ENCODE assay signal across 24 cellular contexts in the genomic region with DNA sequence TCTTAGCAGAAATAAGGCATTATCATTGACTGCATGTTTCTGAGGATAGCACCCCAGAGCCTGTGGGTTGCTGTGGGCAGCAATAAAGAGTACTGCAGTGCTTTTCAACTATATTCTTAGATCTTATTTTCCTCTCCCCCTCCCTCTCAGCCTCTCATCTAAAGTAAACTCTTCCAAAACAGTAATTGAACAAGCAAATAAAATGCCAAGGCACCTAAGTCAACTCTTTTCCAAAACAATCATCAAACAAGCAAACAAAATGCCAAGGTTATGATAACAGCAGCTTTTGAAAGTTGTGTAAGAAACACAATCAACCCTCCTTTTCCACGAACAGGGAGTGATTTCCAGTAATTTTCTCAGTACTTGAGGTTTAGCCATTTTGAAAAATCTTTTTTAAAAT.
"Had no signal": no experiment of that assay in that cellular context is flagged by ENCODE, and none has a peak within 500 bp of the region (broad histone marks: within the 10 kb centered on the region; RNA-seq: fewer than 3 reads in every experiment).

No MANE protein-coding gene starts in this region.

- H3K9ac ChIP-seq: KMS-11 had no signal

- H3K4me3 Mint-ChIP-seq: activated CD4-positive, alpha-beta memory T cell treated with anti-CD3 and anti-CD28 coated beads, Interleukin-2, amount 10 ng/mL, durations not matched to agents 7 days and 5 days; activated naive CD4-positive, alpha-beta T cell treated with anti-CD3 and anti-CD28 coated beads for 36 hours; activated naive CD8-positive, alpha-beta T cell; activated T-helper 17 cell treated with anti-CD3 and anti-CD28 coated beads, Interleukin-2, amount 50 U/mL, for 72 hours; T-cell had no signal

- H3K4me3 ChIP-seq: SK-N-MC had no signal

- H3K27ac Mint-ChIP-seq: activated CD4-positive, alpha-beta memory T cell treated with anti-CD3 and anti-CD28 coated beads, Interleukin-2, amount 10 ng/mL, durations not matched to agents 7 days and 5 days; activated naive CD4-positive, alpha-beta T cell treated with anti-CD3 and anti-CD28 coated beads for 36 hours; activated naive CD8-positive, alpha-beta T cell; activated T-helper 17 cell treated with anti-CD3 and anti-CD28 coated beads, Interleukin-2, amount 50 U/mL, for 72 hours; T-cell had no signal

- H3K4me1 Mint-ChIP-seq: activated T-helper 17 cell treated with anti-CD3 and anti-CD28 coated beads, Interleukin-2, amount 50 U/mL, for 72 hours had no signal

- DNase-seq: activated CD4-positive, alpha-beta memory T cell treated with anti-CD3 and anti-CD28 coated beads, Interleukin-2, amount 10 ng/mL, durations not matched to agents 7 days and 5 days; activated CD4-positive, alpha-beta T cell treated with anti-CD3 and anti-CD28 coated beads, Interleukin-2, amount 50 U/mL, for 1 hour; activated CD4-positive, CD25-positive, alpha-beta regulatory T cell; activated gamma-delta T cell; activated naive CD4-positive, alpha-beta T cell treated with anti-CD3 and anti-CD28 coated beads for 36 hours; activated T-cell treated with anti-CD3 and anti-CD28 coated beads for 4 hours; activated T-cell treated with anti-CD3 and anti-CD28 coated beads, Interleukin-2, amount 50 U/mL, for 48 hours; NCI-H1092; NCI-H1417; NCI-H1930; NCI-H2107; NCI-H2171 treated with DMSO at 0.1 percent for 48 hours; NCI-H226; NCI-H526; NCI-H774; RPMI8226; T-cell had no signal

- H3K27me3 Mint-ChIP-seq: activated CD4-positive, alpha-beta memory T cell treated with anti-CD3 and anti-CD28 coated beads, Interleukin-2, amount 10 ng/mL, durations not matched to agents 7 days and 5 days; activated naive CD8-positive, alpha-beta T cell; activated T-helper 17 cell treated with anti-CD3 and anti-CD28 coated beads, Interleukin-2, amount 50 U/mL, for 72 hours; T-cell had no signal

- ATAC-seq: activated T-helper 17 cell treated with anti-CD3 and anti-CD28 coated beads, Interleukin-2, amount 50 U/mL, for 72 hours; Panc1; Right ventricle myocardium inferior; T-cell had no signal

- H3K27ac ChIP-seq: KMS-11, SK-N-MC, VCaP had no signal

- H3K4me2 ChIP-seq: KMS-11 had no signal

- H3K36me3 Mint-ChIP-seq: activated naive CD8-positive, alpha-beta T cell; T-cell had no signal
